Comparison of ENCODE assay signal across 12 cellular contexts in the genomic region with DNA sequence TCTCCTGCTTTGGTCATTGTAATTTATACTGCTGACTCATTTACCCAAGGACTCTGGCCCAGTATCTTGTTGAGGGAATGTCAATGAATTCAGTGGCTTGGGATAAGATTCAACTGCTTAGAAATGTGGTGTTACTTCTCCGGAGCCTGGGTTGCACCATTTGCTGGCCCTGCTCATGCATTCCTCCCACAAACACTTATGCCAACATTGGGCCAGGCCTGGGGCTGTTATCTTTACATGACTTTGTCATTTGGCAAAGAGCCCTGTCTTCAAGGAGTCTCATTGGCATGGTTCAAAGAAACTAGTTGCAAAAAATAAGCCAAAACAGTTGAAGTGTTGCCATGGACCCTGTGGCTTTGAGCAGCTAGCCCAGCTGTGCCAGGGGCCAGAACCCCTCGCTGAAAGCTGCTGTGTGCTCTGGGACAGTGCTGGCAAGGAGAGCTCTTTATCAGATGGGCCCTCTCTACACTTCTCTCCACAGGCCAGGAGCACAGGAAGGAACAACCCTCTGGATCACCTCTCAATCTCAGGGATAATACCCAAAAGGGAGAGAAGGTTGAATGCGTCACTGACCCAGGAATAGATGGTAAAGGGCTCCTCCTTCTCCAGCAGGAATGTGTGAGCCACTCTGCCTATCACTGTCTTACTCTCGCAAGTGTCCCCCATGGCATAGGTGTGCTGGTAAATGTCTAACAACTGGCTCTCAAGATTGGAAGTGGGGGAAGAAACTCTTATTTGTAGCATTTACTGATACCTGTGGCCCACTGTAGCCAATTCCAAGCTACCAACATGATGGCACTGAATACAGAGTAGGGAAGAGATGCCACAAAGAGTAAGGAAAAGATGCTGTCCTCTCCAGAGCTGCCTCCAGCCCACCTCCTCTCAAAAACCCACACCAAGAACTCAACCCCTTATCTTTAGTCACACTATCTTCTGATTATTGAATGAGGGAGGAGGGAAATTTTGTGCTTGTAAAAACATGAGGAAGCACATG. TPM values are rescaled to one million over a fixed set of nuclear protein-coding genes. Genes with fewer than 3 reads are reported as not detected.
DNase-seq lines count a peak whose midpoint lies in the region; ATAC-seq and TF ChIP-seq lines count a peak whose summit lies in the region.
"Had no signal": no experiment of that assay in that cellular context is flagged by ENCODE, and none has a peak within 500 bp of the region (broad histone marks: within the 10 kb centered on the region; RNA-seq: fewer than 3 reads in every experiment).

No MANE protein-coding gene starts in this region.

- TF ChIP-seq CTCF in HFFc6 (IDR thresholded peaks at IDR 0.05) (no peak), brain microvascular endothelial cell (IDR thresholded peaks at IDR 0.05; ENCODE audit: low read depth, low read length, missing control alignments) (no peak), left ventricle myocardium inferior (IDR thresholded peaks at IDR 0.05; ENCODE audit: borderline replicate concordance) (no peak), tibial artery (IDR thresholded peaks at IDR 0.05) (no peak)

- no peaks in the 10 kb centered on the region; the same call in 1 of the 2 replicates for H3K4me1 Mint-ChIP-seq in HFFc6 (ENCODE audit: low read depth)
- no peaks in the 10 kb centered on the region for H3K4me1 Mint-ChIP-seq in T-helper 17 cell

- H3K4me3 Mint-ChIP-seq in HFFc6 (no peak overlapping the region), T-helper 17 cell (no peak overlapping the region)
- H3K4me3 Mint-ChIP-seq: activated CD4-positive, alpha-beta memory T cell treated with anti-CD3 and anti-CD28 coated beads for 36 hours had no signal

- no peaks in the 10 kb centered on the region for H3K36me3 Mint-ChIP-seq in HFFc6 (ENCODE audit: low read depth)
- no peaks in the 10 kb centered on the region for H3K36me3 Mint-ChIP-seq in T-helper 17 cell (ENCODE audit: low read depth)
- H3K36me3 Mint-ChIP-seq: activated CD4-positive, alpha-beta memory T cell treated with anti-CD3 and anti-CD28 coated beads for 36 hours had no signal

- H3K27ac ChIP-seq in brain microvascular endothelial cell (no peak overlapping the region), left ventricle myocardium inferior (replicated peaks) (peak overlapping the region; percentile 79), tibial artery (peak overlapping the region; percentile 36 to 52)
- H3K27ac ChIP-seq: HL-60 had no signal

- intact Hi-C loops in left ventricle myocardium inferior (cut with micrococcal nuclease): no loop called here
- intact Hi-C loops in tibial artery (cut with DNase I; ENCODE audit: low total_unique reads): no loop called here

- H3K27ac Mint-ChIP-seq in HFFc6: peak overlapping the region; percentile 32; the same call in 1 of the 2 replicates
- no peak overlapping the region for H3K27ac Mint-ChIP-seq in T-helper 17 cell
- H3K27ac Mint-ChIP-seq: activated CD4-positive, alpha-beta memory T cell treated with anti-CD3 and anti-CD28 coated beads for 36 hours had no signal

- no peak overlapping the region for H3K4me3 ChIP-seq in brain microvascular endothelial cell (ENCODE audit: low read depth, low read length)
- no peak overlapping the region for H3K4me3 ChIP-seq in left ventricle myocardium inferior
- no peak overlapping the region for H3K4me3 ChIP-seq in tibial artery

- H3K27me3 Mint-ChIP-seq in HFFc6 (ENCODE audit: insufficient read depth) (no peaks in the 10 kb centered on the region; the same call in 1 of the 2 replicates), T-helper 17 cell (no peaks in the 10 kb centered on the region)
- H3K27me3 Mint-ChIP-seq: activated CD4-positive, alpha-beta memory T cell treated with anti-CD3 and anti-CD28 coated beads for 36 hours had no signal

- ATAC-seq in GM21717 (IDR thresholded peaks at IDR 0.05; ENCODE audit: unreplicated experiment): no peak
- no peak for ATAC-seq in T-helper 17 cell

- no peaks in the 10 kb centered on the region for H3K9me3 ChIP-seq in left ventricle myocardium inferior (replicated peaks)
- no peaks in the 10 kb centered on the region for H3K9me3 ChIP-seq in tibial artery
- H3K9me3 ChIP-seq in T-helper 17 cell (ENCODE audit: control insufficient read depth, low read length, poor library complexity, severe bottlenecking): no peaks in the 10 kb centered on the region

- H3K36me3 ChIP-seq in brain microvascular endothelial cell (replicated peaks) (no peaks in the 10 kb centered on the region), left ventricle myocardium inferior (no peaks in the 10 kb centered on the region), tibial artery (no peaks in the 10 kb centered on the region)

- H3K27me3 ChIP-seq in brain microvascular endothelial cell (replicated peaks) (no peaks in the 10 kb centered on the region), left ventricle myocardium inferior (ENCODE audit: low read depth) (no peaks in the 10 kb centered on the region), tibial artery (no peaks in the 10 kb centered on the region)

- in situ Hi-C loops in brain microvascular endothelial cell (cut with HindIII; ENCODE audit: low pct_ligation_motif_present, low sequenced_read_pairs): no loop called here

- H3K4me1 ChIP-seq in left ventricle myocardium inferior (peaks cover 56% of the 10 kb centered on the region), tibial artery (peaks cover 0 to 30% (median 20%) of the 10 kb centered on the region in 4 donors)

- H3K9me3 Mint-ChIP-seq in HFFc6: peaks cover 25% of the 10 kb centered on the region
- H3K9me3 Mint-ChIP-seq: activated CD4-positive, alpha-beta memory T cell treated with anti-CD3 and anti-CD28 coated beads for 36 hours had no signal

- peak; percentile 20 for DNase-seq in HFFc6
- peak; percentile 31 for DNase-seq in brain microvascular endothelial cell
- DNase-seq in left ventricle myocardium inferior: peak; percentile 59
- peak; percentile 77 to 87 for DNase-seq in tibial artery
- DNase-seq in T-helper 17 cell: no peak
- no peak for DNase-seq in activated CD4-positive, alpha-beta T cell treated with anti-CD3 and anti-CD28 coated beads, Interleukin-2, amount 50 U/mL, for 48 hours
- DNase-seq in COR-L47 (lab: John Stamatoyannopoulos, UW): no peak
- DNase-seq: activated CD4-positive, alpha-beta memory T cell treated with anti-CD3 and anti-CD28 coated beads for 36 hours; DMS79; NCI-H146 had no signal

RNA-seq across cellular contexts. Expression of a gene that starts 23.5 kb away (rescaled TPM):
- total RNA-seq in HFFc6 (2021; fragmentation: NEBNext Ultra II Directional; extraction: Animal tissue kit (Norgen Biotek cat#: 25700)): 1 to 10 TPM in 4 of 6 experiments, under 1 TPM in 2; 0.19 to 1.9 (median 1.2) TPM
- total RNA-seq in left ventricle myocardium inferior: 207 TPM
- total RNA-seq in T-helper 17 cell: not detected
- total RNA-seq: activated CD4-positive, alpha-beta memory T cell treated with anti-CD3 and anti-CD28 coated beads for 36 hours had no signal

Comparison
In these comparisons a context has a peak if more than half of its experiments do, and no peak if none do; other contexts are left out.
1. DNase-seq: peak in HFFc6 (single experiment), brain microvascular endothelial cell (single experiment), left ventricle myocardium inferior (single experiment) and tibial artery (2 of 2); none in T-helper 17 cell (0 of 3), activated CD4-positive, alpha-beta T cell treated with anti-CD3 and anti-CD28 coated beads, Interleukin-2, amount 50 U/mL, for 48 hours (0 of 2) and COR-L47 (single experiment).
2. RNA of a gene that starts 23.5 kb away (total RNA-seq): 207 TPM in left ventricle myocardium inferior (single experiment); 0.19 to 1.9 TPM in HFFc6 and not detected in T-helper 17 cell; every median in the first group is over 10 times any median in the second.